Comparison of ENCODE assay signal across 17 cellular contexts in genomic region chr10:97000487-97001182, GRCh38.
DNase-seq lines count a peak whose midpoint lies in the region; TF ChIP-seq lines count a peak whose summit lies in the region.
"Had no signal": no experiment of that assay in that cellular context is flagged by ENCODE, and none has a peak within 500 bp of the region (broad histone marks: within the 10 kb centered on the region; RNA-seq: fewer than 3 reads in every experiment).

No MANE protein-coding gene starts in this region.

- peak; percentile 30 for DNase-seq in NCI-H748 (lab: John Stamatoyannopoulos, UW; ENCODE audit: unreplicated experiment)
- DNase-seq in NCI-H748 treated with DMSO at 0.1 percent for 48 hours (lab: John Stamatoyannopoulos, UW) = no peak
- peak; percentile 90 for DNase-seq in NCI-H226
- peak; percentile 66 for DNase-seq in fibroblast of villous mesenchyme (ENCODE audit: low read depth)
- DNase-seq in retinal pigment epithelial cell (ENCODE audit: low read depth) = no peak
- DNase-seq in nephron progenitor cell = no peak
- DNase-seq in A673 (ENCODE audit: low spot score) = no peak
- no peak for DNase-seq in superior temporal gyrus (ENCODE audit: extremely low spot score)
- DNase-seq: activated CD4-positive, CD25-positive, alpha-beta regulatory T cell treated with anti-CD3 and anti-CD28 coated beads, Interleukin-2, amount 50 U/mL, for 72 hours; activated naive CD4-positive, alpha-beta T cell treated with anti-CD3 and anti-CD28 coated beads, Interleukin-2, amount 10 ng/mL, durations not matched to agents 7 days and 5 days; CD8-positive, alpha-beta memory T cell; effector CD4-positive, alpha-beta T cell; natural killer cell; NCI-H1417 treated with DMSO at 0.1 percent for 48 hours had no signal

- H3K9me3 Mint-ChIP-seq in nephron progenitor cell = no peaks in the 10 kb centered on the region
- H3K9me3 Mint-ChIP-seq: activated naive CD4-positive, alpha-beta T cell treated with anti-CD3 and anti-CD28 coated beads, Interleukin-2, amount 10 ng/mL, durations not matched to agents 7 days and 5 days; natural killer cell had no signal

- no peak overlapping the region for H3K4me3 Mint-ChIP-seq in nephron progenitor cell
- H3K4me3 Mint-ChIP-seq: activated naive CD4-positive, alpha-beta T cell treated with anti-CD3 and anti-CD28 coated beads, Interleukin-2, amount 10 ng/mL, durations not matched to agents 7 days and 5 days; CD8-positive, alpha-beta memory T cell; natural killer cell had no signal

- no peaks in the 10 kb centered on the region for H3K9me3 ChIP-seq in A673 (ENCODE audit: low read depth, low read length, poor library complexity, severe bottlenecking)
- H3K9me3 ChIP-seq: right atrium auricular region, suprapubic skin had no signal

- H3K36me3 Mint-ChIP-seq in nephron progenitor cell (ENCODE audit: low read depth) = no peaks in the 10 kb centered on the region
- H3K36me3 Mint-ChIP-seq: activated naive CD4-positive, alpha-beta T cell treated with anti-CD3 and anti-CD28 coated beads, Interleukin-2, amount 10 ng/mL, durations not matched to agents 7 days and 5 days; natural killer cell had no signal

- no peak overlapping the region for H3K27ac Mint-ChIP-seq in nephron progenitor cell
- H3K27ac Mint-ChIP-seq: activated naive CD4-positive, alpha-beta T cell treated with anti-CD3 and anti-CD28 coated beads, Interleukin-2, amount 10 ng/mL, durations not matched to agents 7 days and 5 days; CD8-positive, alpha-beta memory T cell; natural killer cell had no signal

- TF ChIP-seq CTCF in fibroblast of villous mesenchyme (IDR thresholded peaks at IDR 0.05; ENCODE audit: insufficient read depth, low read depth, low read length) (no peak), retinal pigment epithelial cell (conservative IDR thresholded peaks at IDR 0.05; ENCODE audit: low read depth, low read length) (peak; percentile 7), nephron progenitor cell (IDR thresholded peaks at IDR 0.05) (no peak), A673 (conservative IDR thresholded peaks at IDR 0.05; ENCODE audit: low read depth, low read length) (no peak)

- peaks cover 8% of the 10 kb centered on the region for H3K4me1 Mint-ChIP-seq in nephron progenitor cell
- H3K4me1 Mint-ChIP-seq: activated naive CD4-positive, alpha-beta T cell treated with anti-CD3 and anti-CD28 coated beads, Interleukin-2, amount 10 ng/mL, durations not matched to agents 7 days and 5 days; CD8-positive, alpha-beta memory T cell; natural killer cell had no signal

- no peak overlapping the region for H3K27ac ChIP-seq in A673 (ENCODE audit: low read depth, low read length, poor library complexity, severe bottlenecking)
- H3K27ac ChIP-seq: right atrium auricular region, suprapubic skin had no signal

- H3K36me3 ChIP-seq in A673 (ENCODE audit: insufficient read depth, low read length, poor library complexity, severe bottlenecking) = no peaks in the 10 kb centered on the region
- H3K36me3 ChIP-seq: right atrium auricular region, suprapubic skin had no signal

- H3K27me3 Mint-ChIP-seq in nephron progenitor cell (ENCODE audit: low read depth, poor library complexity) = no peaks in the 10 kb centered on the region
- H3K27me3 Mint-ChIP-seq: activated naive CD4-positive, alpha-beta T cell treated with anti-CD3 and anti-CD28 coated beads, Interleukin-2, amount 10 ng/mL, durations not matched to agents 7 days and 5 days had no signal

- BruUV-seq in A673 (replicated peaks; lab: Mats Ljungman, UMichigan) = no TSS peak

- CTCF ChIA-PET in A673 (lab: Charles Lee) = interaction anchor here (1.2 kb wide), 1 partner anchor 25 kb away, joined by 3 read pairs; no protein-coding TSS in a partner anchor

- POLR2A ChIA-PET in A673 (lab: Charles Lee; ENCODE audit: low non-redundant PET) = no interaction called here

- H3K4me3 ChIP-seq in fibroblast of villous mesenchyme (ENCODE audit: low read depth, low read length) (no peak overlapping the region), retinal pigment epithelial cell (ENCODE audit: low read length) (no peak overlapping the region), A673 (ENCODE audit: low read depth, low read length, poor library complexity, severe bottlenecking) (no peak overlapping the region)
- H3K4me3 ChIP-seq: lung, right atrium auricular region, suprapubic skin had no signal

- intact Hi-C loops in A673 (cut with micrococcal nuclease; ENCODE audit: unreplicated experiment) = no loop called here

- no peaks in the 10 kb centered on the region for H3K27me3 ChIP-seq in A673 (replicated peaks; ENCODE audit: insufficient read depth, low read depth, low read length, poor library complexity)
- H3K27me3 ChIP-seq: right atrium auricular region, suprapubic skin had no signal

- no peaks in the 10 kb centered on the region for H3K4me1 ChIP-seq in A673 (ENCODE audit: insufficient read depth, low read length, poor library complexity, severe bottlenecking)
- H3K4me1 ChIP-seq: suprapubic skin had no signal

Comparison
In these comparisons a context has a peak if more than half of its experiments do, and no peak if none do; other contexts are left out.
1. DNase-seq: peak in NCI-H748 (single experiment), NCI-H226 (single experiment) and fibroblast of villous mesenchyme (single experiment); none in NCI-H748 treated with DMSO at 0.1 percent for 48 hours (single experiment), retinal pigment epithelial cell (single experiment), nephron progenitor cell (single experiment), A673 (single experiment) and superior temporal gyrus (single experiment).